In the genomic region with DNA sequence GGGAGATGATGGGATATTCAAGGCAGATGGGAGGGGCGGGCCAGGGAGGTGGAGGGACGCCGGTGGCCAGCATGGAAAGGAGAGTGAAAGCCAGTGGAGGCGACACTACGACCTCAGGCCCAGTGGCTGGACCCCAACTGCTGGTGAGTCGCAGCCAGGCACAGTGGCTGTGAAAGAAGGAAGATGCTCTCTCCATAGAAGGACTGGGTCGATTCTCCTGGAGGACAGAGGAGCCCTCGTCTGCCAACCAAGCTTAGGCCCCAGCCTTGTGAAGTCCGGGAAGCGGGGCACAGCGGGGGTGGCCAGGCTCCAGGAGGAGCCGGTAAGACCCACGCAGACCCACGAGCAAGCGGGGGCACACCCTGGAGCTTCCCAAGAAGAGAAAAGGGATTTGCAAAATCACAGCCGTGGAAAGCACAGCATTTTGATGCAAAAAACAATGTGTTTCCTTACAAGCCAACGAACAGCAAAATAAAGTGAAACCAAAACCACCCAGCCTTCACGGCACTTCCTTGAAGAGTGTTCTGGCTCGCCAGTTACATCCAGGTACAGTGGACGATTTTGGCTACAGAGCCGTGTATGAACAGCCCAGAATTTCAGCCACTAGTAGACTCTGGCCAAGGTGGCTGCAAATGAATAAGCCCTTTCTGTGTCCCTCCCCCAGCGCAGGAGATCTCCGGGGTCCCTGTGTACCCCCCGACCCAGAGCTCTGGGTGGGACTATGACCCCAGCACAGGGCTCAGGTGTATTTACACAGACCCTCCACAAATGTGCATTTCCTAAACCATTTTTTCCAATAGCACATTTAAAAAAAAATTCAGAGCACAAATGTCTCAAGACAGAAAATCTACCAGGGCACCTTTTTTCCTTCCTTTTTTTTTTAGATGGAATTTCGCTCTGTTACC, we compare ENCODE assay signal across 8 cellular contexts.
DNase-seq lines count a peak whose midpoint lies in the region; ATAC-seq, FAIRE-seq and TF ChIP-seq lines count a peak whose summit lies in the region.

No MANE protein-coding gene starts in this region.

- no peaks in the 10 kb centered on the region for H3K36me3 ChIP-seq in liver (ENCODE audit: control insufficient read depth in 4 of 4, insufficient read depth in 3 of 4, low read depth in 1 of 4, low read length in 3 of 4)
- H3K36me3 ChIP-seq in HepG2 (replicated peaks in 1 of 2; ENCODE audit: control insufficient read depth in 1 of 2, insufficient read depth in 2 of 2, low read length in 2 of 2), result no peaks in the 10 kb centered on the region
- no peaks in the 10 kb centered on the region for H3K36me3 ChIP-seq in mucosa of stomach (ENCODE audit: control insufficient read depth, insufficient read depth, low read length)

- H4K20me1 ChIP-seq in HepG2 (ENCODE audit: insufficient read depth, low read length), result no peaks in the 10 kb centered on the region

- no peak for FAIRE-seq in HepG2 (lab: Jason Lieb, UNC)

- TF ChIP-seq CTCF in liver (IDR thresholded peaks at IDR 0.05; ENCODE audit: low read depth, low read length, missing input control), result no peak
- TF ChIP-seq CTCF in HepG2 (CRISPR knock-in tag; IDR thresholded peaks at IDR 0.05), result no peak

- H3K9me3 ChIP-seq in liver (ENCODE audit: control insufficient read depth in 4 of 4, low read length in 3 of 4), result no peaks in the 10 kb centered on the region
- H3K9me3 ChIP-seq in HepG2 (ENCODE audit: low read length), result no peaks in the 10 kb centered on the region
- no peaks in the 10 kb centered on the region for H3K9me3 ChIP-seq in mucosa of stomach (ENCODE audit: control insufficient read depth, low read length)

- H3K9ac ChIP-seq in liver (ENCODE audit: low read depth in 1 of 2, low read length in 2 of 2), result peak overlapping the region in 1 of 2 donors; percentile 47
- no peak overlapping the region for H3K9ac ChIP-seq in HepG2 (ENCODE audit: insufficient read depth, low read depth, low read length)
- H3K9ac ChIP-seq in mucosa of stomach (ENCODE audit: low read length), result peak overlapping the region; percentile 85

- DNase-seq in HepG2 (ENCODE audit: low spot score) (no peak), retina (no peak), NCI-H82 (lab: John Stamatoyannopoulos, UW) (no peak), NCI-H82 treated with DMSO at 0.1 percent for 48 hours (lab: John Stamatoyannopoulos, UW; ENCODE audit: unreplicated experiment) (no peak)
- peak; percentile 25 for DNase-seq in activated naive CD4-positive, alpha-beta T cell treated with Interleukin-2 at 50 U/mL for 16 hours

- TF ChIP-seq RAD21 in liver (IDR thresholded peaks at IDR 0.05) (no peak), HepG2 (CRISPR knock-in tag; IDR thresholded peaks at IDR 0.05) (no peak)

- CTCF ChIA-PET in HepG2 (lab: Yijun Ruan, JAX; ENCODE audit: low intra/inter-chr PET ratio, low total read pairs), result no interaction called here

- intact Hi-C loops in HepG2 (cut with micrococcal nuclease; ENCODE audit: unreplicated experiment), result no loop called here

- no TSS peak for BruUV-seq in HepG2 (replicated peaks; lab: Mats Ljungman, UMichigan)

- H3K79me2 ChIP-seq in HepG2 (ENCODE audit: insufficient read depth, low read length), result no peaks in the 10 kb centered on the region

- POLR2A ChIA-PET in HepG2 (lab: Yijun Ruan, JAX), result interaction anchor here (1.7 kb wide), 1 partner anchor 12 kb away, joined by 19 read pairs; no protein-coding TSS in a partner anchor

- H3K4me3 ChIP-seq in liver (ENCODE audit: low read depth in 1 of 3, low read length in 3 of 3), result peak overlapping the region in 2 of 3 donors; percentile 13 to 36
- no peak overlapping the region for H3K4me3 ChIP-seq in HepG2 (replicated peaks in 1 of 3; ENCODE audit: insufficient read depth in 1 of 3, low read depth in 2 of 3, low read length in 3 of 3)
- peak overlapping the region; percentile 75 for H3K4me3 ChIP-seq in mucosa of stomach (ENCODE audit: low read length)

- in situ Hi-C loops in HepG2 (cut with HindIII; ENCODE audit: extremely low pct_ligation_motif_present, low pct_unique_long_range_greater_than_20kb), result no loop called here

- H3K27ac ChIP-seq in liver (ENCODE audit: low read depth in 1 of 2, low read length in 2 of 2), result no peak overlapping the region
- H3K27ac ChIP-seq in HepG2 (ENCODE audit: extremely low read length, insufficient read depth, low read length), result no peak overlapping the region

- 78% methylated on average over 25 of the region's 25 CpGs for WGBS in liver
- WGBS in HepG2 (ENCODE audit: low lambda C conversion rate), result 89% methylated on average over 23 of the region's 25 CpGs

- H3K4me1 ChIP-seq in liver (ENCODE audit: control insufficient read depth in 4 of 4, insufficient read depth in 4 of 4, low read length in 3 of 4), result no peaks in the 10 kb centered on the region
- H3K4me1 ChIP-seq in HepG2 (ENCODE audit: insufficient read depth, low read length), result peaks cover 65% of the 10 kb centered on the region
- H3K4me1 ChIP-seq in mucosa of stomach (ENCODE audit: control insufficient read depth, insufficient read depth, low read length), result peaks cover 25% of the 10 kb centered on the region

- H2AFZ ChIP-seq in HepG2 (ENCODE audit: low read length), result no peak overlapping the region

- ATAC-seq in HepG2 (no peak), GM18870 (IDR thresholded peaks at IDR 0.05; ENCODE audit: unreplicated experiment) (no peak)

- no peak for TF ChIP-seq POLR2A in HepG2 (IDR thresholded peaks at IDR 0.05; ENCODE audit: insufficient read depth in 1 of 2, low read depth in 2 of 2, low read length in 2 of 2)

- no peak overlapping the region for H3K4me2 ChIP-seq in HepG2 (ENCODE audit: low read depth, low read length)

- TF ChIP-seq EP300 in HepG2 (IDR thresholded peaks at IDR 0.05; ENCODE audit: low read depth in 2 of 2, low read length in 2 of 2) (no peak), HepG2 (CRISPR knock-in tag; IDR thresholded peaks at IDR 0.05; ENCODE audit: borderline replicate concordance) (no peak)

- H3K27me3 ChIP-seq in liver (ENCODE audit: control insufficient read depth in 4 of 4, insufficient read depth in 4 of 4, low read length in 3 of 4) (no peaks in the 10 kb centered on the region), HepG2 (ENCODE audit: control insufficient read depth in 1 of 2, insufficient read depth in 2 of 2, low read length in 2 of 2) (no peaks in the 10 kb centered on the region), mucosa of stomach (ENCODE audit: control insufficient read depth, insufficient read depth, low read length) (no peaks in the 10 kb centered on the region)

TF ChIP-seq in liver, 16 proteins besides CTCF, POLR2A, EP300 and RAD21:
- TF ChIP-seq YY1 (IDR thresholded peaks at IDR 0.05), result no peak
- no peak for TF ChIP-seq NR2F2 (IDR thresholded peaks at IDR 0.05)
- TF ChIP-seq HNF4G (IDR thresholded peaks at IDR 0.05), result no peak
- TF ChIP-seq FOXA2 (IDR thresholded peaks at IDR 0.05), result no peak

TF ChIP-seq in HepG2, 621 proteins besides CTCF, POLR2A, EP300 and RAD21:
- no peak for TF ChIP-seq ZNF619 (CRISPR knock-in tag; IDR thresholded peaks at IDR 0.05)
- TF ChIP-seq IRF2 (CRISPR knock-in tag; IDR thresholded peaks at IDR 0.05), result no peak
- no peak for TF ChIP-seq IKZF1 (IDR thresholded peaks at IDR 0.05)
- no peak for TF ChIP-seq ZNF552 (CRISPR knock-in tag; IDR thresholded peaks at IDR 0.05; ENCODE audit: borderline replicate concordance)
- TF ChIP-seq ERF (CRISPR knock-in tag; IDR thresholded peaks at IDR 0.05), result no peak
- TF ChIP-seq, protein P1, sequence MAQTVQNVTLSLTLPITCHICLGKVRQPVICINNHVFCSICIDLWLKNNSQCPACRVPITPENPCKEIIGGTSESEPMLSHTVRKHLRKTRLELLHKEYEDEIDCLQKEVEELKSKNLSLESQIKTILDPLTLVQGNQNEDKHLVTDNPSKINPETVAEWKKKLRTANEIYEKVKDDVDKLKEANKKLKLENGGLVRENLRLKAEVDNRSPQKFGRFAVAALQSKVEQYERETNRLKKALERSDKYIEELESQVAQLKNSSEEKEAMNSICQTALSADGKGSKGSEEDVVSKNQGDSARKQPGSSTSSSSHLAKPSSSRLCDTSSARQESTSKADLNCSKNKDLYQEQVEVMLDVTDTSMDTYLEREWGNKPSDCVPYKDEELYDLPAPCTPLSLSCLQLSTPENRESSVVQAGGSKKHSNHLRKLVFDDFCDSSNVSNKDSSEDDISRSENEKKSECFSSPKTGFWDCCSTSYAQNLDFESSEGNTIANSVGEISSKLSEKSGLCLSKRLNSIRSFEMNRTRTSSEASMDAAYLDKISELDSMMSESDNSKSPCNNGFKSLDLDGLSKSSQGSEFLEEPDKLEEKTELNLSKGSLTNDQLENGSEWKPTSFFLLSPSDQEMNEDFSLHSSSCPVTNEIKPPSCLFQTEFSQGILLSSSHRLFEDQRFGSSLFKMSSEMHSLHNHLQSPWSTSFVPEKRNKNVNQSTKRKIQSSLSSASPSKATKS (CRISPR knock-in tag; IDR thresholded peaks at IDR 0.05), result no peak
- TF ChIP-seq ZNF567 (CRISPR knock-in tag; IDR thresholded peaks at IDR 0.05; ENCODE audit: borderline replicate concordance), result no peak
- no peak for TF ChIP-seq DNMT3B (CRISPR knock-in tag; conservative IDR thresholded peaks at IDR 0.05)

Comparison
In these comparisons a context has a peak if more than half of its experiments do, and no peak if none do; other contexts are left out.
1. H3K4me3 ChIP-seq: peak in liver (2 of 3) and mucosa of stomach (single experiment); none in HepG2 (0 of 3).